In the genomic region with DNA sequence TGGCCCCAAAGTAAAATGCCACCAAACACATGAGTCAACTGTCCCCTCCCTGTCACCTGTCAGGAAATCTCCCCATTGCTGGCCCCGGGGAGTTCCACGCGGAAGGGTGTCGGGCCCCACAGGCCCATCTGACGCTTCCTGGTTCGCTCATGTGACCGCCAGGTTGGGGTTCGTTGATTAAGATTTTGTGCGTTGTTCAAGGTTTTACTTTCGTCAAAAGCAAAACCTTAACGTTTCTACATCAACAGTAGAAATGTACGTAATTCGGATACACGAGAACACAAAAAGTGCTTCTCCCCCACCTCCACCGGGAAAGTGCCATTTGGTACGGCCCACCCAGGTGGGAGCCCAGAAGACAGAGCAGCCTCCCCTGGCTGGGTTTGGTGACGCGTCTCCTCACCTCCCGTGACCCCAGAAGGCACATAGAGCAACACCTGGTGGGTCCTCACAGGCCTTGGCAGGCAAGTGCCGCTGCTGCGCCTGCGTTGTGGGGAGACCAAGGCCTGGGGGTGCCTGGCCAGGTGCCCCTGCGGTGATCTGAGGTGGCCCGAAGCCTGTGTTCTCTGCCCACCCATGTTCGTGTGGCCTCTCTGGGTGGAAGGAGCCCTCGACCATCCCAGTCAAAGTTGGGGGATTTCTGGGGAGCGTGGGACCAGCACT, we compare ENCODE assay signal across 1 cellular context.
TF ChIP-seq lines count a peak whose summit lies in the region.

No MANE protein-coding gene starts in this region.

TF ChIP-seq in GM12878, 131 proteins besides CTCF, POLR2A, EP300 and RAD21 (continued from another document and continues in another):
- TF ChIP-seq MXI1 (IDR thresholded peaks at IDR 0.05; ENCODE audit: low read depth, low read length) (peak; percentile 86; the same call in 1 of the 2 replicates), TBL1XR1 (IDR thresholded peaks at IDR 0.05; ENCODE audit: low read depth, low read length) (no peak), GATAD2B (conservative IDR thresholded peaks at IDR 0.05; ENCODE audit: low read depth) (no peak), HCFC1 (IDR thresholded peaks at IDR 0.05; ENCODE audit: low read length) (peak; percentile 19; the same call in 1 of the 2 replicates), NR2C1 (IDR thresholded peaks at IDR 0.05) (no peak; the same call in 1 of the 2 replicates), IKZF1 (conservative IDR thresholded peaks at IDR 0.05) (no peak), ZNF217 (IDR thresholded peaks at IDR 0.05) (no peak), BHLHE40 (IDR thresholded peaks at IDR 0.05; ENCODE audit: borderline replicate concordance in 1 of 2, low read depth in 2 of 2, low read length in 1 of 2) (peak; percentile 64 to 79; a peak in 3 of 4 replicates), ETV6 (conservative IDR thresholded peaks at IDR 0.05 in 1 of 2, IDR thresholded peaks at IDR 0.05 in 1 of 2; ENCODE audit: borderline replicate concordance in 1 of 2, low read depth in 1 of 2) (0 out of 4 replicates have a peak, but pooled peaks of 1 of the 2 experiments have one; percentile 12), FOXK2 (IDR thresholded peaks at IDR 0.05) (peak; percentile 91), HDAC2 (IDR thresholded peaks at IDR 0.05) (no peak), BMI1 (IDR thresholded peaks at IDR 0.05; ENCODE audit: borderline replicate concordance) (no peak), SPI1 (IDR thresholded peaks at IDR 0.05; ENCODE audit: borderline replicate concordance, insufficient read depth, low read depth, low read length) (no peak), SP1 (IDR thresholded peaks at IDR 0.05; ENCODE audit: low read depth, low read length) (peak; percentile 36), ATF3 (IDR thresholded peaks at IDR 0.05; ENCODE audit: borderline replicate concordance, extremely low read depth, low read depth, low read length) (no peak), RELA (IDR thresholded peaks at IDR 0.05; ENCODE audit: borderline replicate concordance, partially characterized antibody) (peak; percentile 52), WRNIP1 (IDR thresholded peaks at IDR 0.05; ENCODE audit: borderline replicate concordance, low read depth, low read length) (no peak), CHD1 (IDR thresholded peaks at IDR 0.05; ENCODE audit: low read depth, low read length) (peak; percentile 93; the same call in 1 of the 2 replicates), JUND (IDR thresholded peaks at IDR 0.05; ENCODE audit: low read depth, low read length) (peak; percentile 52; the same call in 1 of the 2 replicates), ZNF622 (IDR thresholded peaks at IDR 0.05) (no peak), SREBF1 (IDR thresholded peaks at IDR 0.05; ENCODE audit: low read length) (peak; percentile 65), FOS (IDR thresholded peaks at IDR 0.05; ENCODE audit: borderline replicate concordance, extremely low read depth, insufficient read length) (no peak), KDM1A (IDR thresholded peaks at IDR 0.05; ENCODE audit: borderline replicate concordance) (no peak), ZBTB40 (IDR thresholded peaks at IDR 0.05; ENCODE audit: borderline replicate concordance) (no peak), CREM (IDR thresholded peaks at IDR 0.05; ENCODE audit: low read depth) (peak; percentile 73; the same call in 1 of the 2 replicates), MEF2B (IDR thresholded peaks at IDR 0.05; ENCODE audit: partially characterized antibody, poor library complexity, severe bottlenecking) (peak; percentile 46), MEF2A (IDR thresholded peaks at IDR 0.05; ENCODE audit: insufficient read depth, low read depth, low read length) (no peak), EZH2 (IDR thresholded peaks at IDR 0.05; ENCODE audit: borderline replicate concordance, control insufficient read depth, low read depth, low read length) (no peak), BACH1 (IDR thresholded peaks at IDR 0.05; ENCODE audit: borderline replicate concordance) (peak; percentile 67), RCOR1 (conservative IDR thresholded peaks at IDR 0.05; ENCODE audit: low read depth, low read length) (no peak), RAD51 (IDR thresholded peaks at IDR 0.05) (peak; percentile 93), NFYA (IDR thresholded peaks at IDR 0.05; ENCODE audit: borderline replicate concordance, low read depth, low read length) (no peak), USF1 (IDR thresholded peaks at IDR 0.05; ENCODE audit: borderline replicate concordance, extremely low read length, insufficient read depth, low read depth, low read length) (peak; percentile 78), ZNF274 (IDR thresholded peaks at IDR 0.05; ENCODE audit: insufficient read depth, insufficient read length) (no peak), PBX3 (IDR thresholded peaks at IDR 0.05; ENCODE audit: insufficient replicate concordance, low read depth, low read length) (peak; percentile 65), NFIC (IDR thresholded peaks at IDR 0.05; ENCODE audit: low read depth, low read length) (0 out of 2 replicates have a peak, but pooled peaks have one; percentile 44), JUNB (IDR thresholded peaks at IDR 0.05) (no peak; the same call in 1 of the 2 replicates), MYC (IDR thresholded peaks at IDR 0.05; ENCODE audit: insufficient read depth, insufficient read length, insufficient replicate concordance, low read length, severe bottlenecking) (no peak), MAX (IDR thresholded peaks at IDR 0.05; ENCODE audit: low read depth, low read length) (peak; percentile 73; the same call in 1 of the 2 replicates), RFX5 (IDR thresholded peaks at IDR 0.05; ENCODE audit: low read depth, low read length) (no peak), EGR1 (IDR thresholded peaks at IDR 0.05; ENCODE audit: borderline replicate concordance in 1 of 2, low read depth in 2 of 2, low read length in 2 of 2) (peak in 1 of 2 experiments; percentile 17; a peak in 1 of 3 replicates), SREBF2 (IDR thresholded peaks at IDR 0.05; ENCODE audit: low read length) (no peak), MTA3 (IDR thresholded peaks at IDR 0.05; ENCODE audit: borderline replicate concordance, low read length) (peak; percentile 88; the same call in 1 of the 2 replicates), ATF7 (IDR thresholded peaks at IDR 0.05; ENCODE audit: low read depth) (peak; percentile 93), PAX5 (IDR thresholded peaks at IDR 0.05; ENCODE audit: borderline replicate concordance, low read depth, low read length) (no peak; the same call in none of the 2 replicates), TCF12 (IDR thresholded peaks at IDR 0.05; ENCODE audit: low read depth, low read length) (peak; percentile 80; the same call in 1 of the 2 replicates)
- TF ChIP-seq, protein P1, sequence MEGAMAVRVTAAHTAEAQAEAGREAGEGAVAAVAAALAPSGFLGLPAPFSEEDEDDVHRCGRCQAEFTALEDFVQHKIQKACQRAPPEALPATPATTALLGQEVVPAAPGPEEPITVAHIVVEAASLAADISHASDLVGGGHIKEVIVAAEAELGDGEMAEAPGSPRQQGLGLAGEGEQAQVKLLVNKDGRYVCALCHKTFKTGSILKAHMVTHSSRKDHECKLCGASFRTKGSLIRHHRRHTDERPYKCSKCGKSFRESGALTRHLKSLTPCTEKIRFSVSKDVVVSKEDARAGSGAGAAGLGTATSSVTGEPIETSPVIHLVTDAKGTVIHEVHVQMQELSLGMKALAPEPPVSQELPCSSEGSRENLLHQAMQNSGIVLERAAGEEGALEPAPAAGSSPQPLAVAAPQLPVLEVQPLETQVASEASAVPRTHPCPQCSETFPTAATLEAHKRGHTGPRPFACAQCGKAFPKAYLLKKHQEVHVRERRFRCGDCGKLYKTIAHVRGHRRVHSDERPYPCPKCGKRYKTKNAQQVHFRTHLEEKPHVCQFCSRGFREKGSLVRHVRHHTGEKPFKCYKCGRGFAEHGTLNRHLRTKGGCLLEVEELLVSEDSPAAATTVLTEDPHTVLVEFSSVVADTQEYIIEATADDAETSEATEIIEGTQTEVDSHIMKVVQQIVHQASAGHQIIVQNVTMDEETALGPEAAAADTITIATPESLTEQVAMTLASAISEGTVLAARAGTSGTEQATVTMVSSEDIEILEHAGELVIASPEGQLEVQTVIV (IDR thresholded peaks at IDR 0.05; ENCODE audit: borderline replicate concordance, partially characterized antibody), result peak; percentile 48
- TF ChIP-seq, protein P2, sequence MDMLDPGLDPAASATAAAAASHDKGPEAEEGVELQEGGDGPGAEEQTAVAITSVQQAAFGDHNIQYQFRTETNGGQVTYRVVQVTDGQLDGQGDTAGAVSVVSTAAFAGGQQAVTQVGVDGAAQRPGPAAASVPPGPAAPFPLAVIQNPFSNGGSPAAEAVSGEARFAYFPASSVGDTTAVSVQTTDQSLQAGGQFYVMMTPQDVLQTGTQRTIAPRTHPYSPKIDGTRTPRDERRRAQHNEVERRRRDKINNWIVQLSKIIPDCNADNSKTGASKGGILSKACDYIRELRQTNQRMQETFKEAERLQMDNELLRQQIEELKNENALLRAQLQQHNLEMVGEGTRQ (IDR thresholded peaks at IDR 0.05; ENCODE audit: borderline replicate concordance, low read depth, low read length), result peak; percentile 71
- TF ChIP-seq, protein P3, sequence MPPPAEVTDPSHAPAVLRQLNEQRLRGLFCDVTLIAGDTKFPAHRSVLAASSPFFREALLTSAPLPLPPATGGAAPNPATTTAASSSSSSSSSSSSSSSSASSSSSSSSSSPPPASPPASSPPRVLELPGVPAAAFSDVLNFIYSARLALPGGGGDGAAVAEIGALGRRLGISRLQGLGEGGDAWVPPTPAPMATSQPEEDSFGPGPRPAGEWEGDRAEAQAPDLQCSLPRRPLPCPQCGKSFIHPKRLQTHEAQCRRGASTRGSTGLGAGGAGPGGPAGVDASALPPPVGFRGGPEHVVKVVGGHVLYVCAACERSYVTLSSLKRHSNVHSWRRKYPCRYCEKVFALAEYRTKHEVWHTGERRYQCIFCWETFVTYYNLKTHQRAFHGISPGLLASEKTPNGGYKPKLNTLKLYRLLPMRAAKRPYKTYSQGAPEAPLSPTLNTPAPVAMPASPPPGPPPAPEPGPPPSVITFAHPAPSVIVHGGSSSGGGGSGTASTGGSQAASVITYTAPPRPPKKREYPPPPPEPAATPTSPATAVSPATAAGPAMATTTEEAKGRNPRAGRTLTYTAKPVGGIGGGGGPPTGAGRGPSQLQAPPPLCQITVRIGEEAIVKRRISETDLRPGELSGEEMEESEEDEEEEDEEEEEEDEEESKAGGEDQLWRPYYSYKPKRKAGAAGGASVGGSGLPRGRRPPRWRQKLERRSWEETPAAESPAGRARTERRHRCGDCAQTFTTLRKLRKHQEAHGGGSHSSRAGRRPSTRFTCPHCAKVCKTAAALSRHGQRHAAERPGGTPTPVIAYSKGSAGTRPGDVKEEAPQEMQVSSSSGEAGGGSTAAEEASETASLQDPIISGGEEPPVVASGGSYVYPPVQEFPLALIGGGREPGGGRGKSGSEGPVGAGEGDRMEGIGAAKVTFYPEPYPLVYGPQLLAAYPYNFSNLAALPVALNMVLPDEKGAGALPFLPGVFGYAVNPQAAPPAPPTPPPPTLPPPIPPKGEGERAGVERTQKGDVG (CRISPR knock-in tag; IDR thresholded peaks at IDR 0.05), result no peak
- TF ChIP-seq, protein P4, sequence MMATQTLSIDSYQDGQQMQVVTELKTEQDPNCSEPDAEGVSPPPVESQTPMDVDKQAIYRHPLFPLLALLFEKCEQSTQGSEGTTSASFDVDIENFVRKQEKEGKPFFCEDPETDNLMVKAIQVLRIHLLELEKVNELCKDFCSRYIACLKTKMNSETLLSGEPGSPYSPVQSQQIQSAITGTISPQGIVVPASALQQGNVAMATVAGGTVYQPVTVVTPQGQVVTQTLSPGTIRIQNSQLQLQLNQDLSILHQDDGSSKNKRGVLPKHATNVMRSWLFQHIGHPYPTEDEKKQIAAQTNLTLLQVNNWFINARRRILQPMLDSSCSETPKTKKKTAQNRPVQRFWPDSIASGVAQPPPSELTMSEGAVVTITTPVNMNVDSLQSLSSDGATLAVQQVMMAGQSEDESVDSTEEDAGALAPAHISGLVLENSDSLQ (IDR thresholded peaks at IDR 0.05), result peak; percentile 79
